ENCODE assay signal across 8 cellular contexts in the genomic region with DNA sequence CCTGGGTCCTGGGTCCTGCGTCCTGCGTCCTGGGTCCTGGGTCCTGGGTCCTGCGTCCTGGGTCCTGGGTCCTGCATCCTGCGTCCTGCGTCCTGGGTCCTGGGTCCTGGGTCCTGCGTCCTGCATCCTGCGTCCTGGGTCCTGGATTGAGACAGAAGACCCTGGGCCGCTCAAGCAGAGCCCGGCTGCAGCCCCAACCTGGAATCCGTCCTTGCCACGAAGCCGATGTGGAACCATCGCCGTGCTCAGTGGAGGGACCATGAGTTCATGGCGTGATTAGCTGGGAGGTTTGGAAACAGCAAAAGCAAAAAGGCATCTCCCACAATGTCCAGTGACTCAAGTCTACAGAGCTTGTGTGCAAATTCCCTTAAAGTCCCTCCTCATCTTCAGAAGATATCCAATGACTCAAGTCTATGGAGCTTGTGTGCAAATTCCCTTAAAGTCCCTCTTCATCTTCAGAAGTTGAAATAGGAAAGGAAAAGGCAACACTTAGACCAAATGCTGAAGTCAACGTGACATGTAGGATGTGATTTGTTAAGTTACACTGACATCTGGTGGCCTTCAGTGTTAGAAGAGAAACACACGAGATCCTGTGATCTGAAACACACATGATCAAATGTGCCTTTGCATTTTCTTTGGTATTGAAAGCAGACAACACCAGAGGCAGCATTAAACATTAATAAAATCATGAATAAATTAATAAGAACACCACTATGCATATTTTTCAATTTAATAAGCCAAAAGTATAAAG.
DNase-seq lines count a peak whose midpoint lies in the region; ATAC-seq and TF ChIP-seq lines count a peak whose summit lies in the region.

No MANE protein-coding gene starts in this region.

- CTCF ChIA-PET in Panc1 (lab: Charles Lee): no interaction called here

- H3K4me3 ChIP-seq in Panc1 (ENCODE audit: low read depth in 2 of 2, low read length in 2 of 2) (no peak overlapping the region), vagina (no peak overlapping the region)
- no peak overlapping the region for H3K4me3 ChIP-seq in effector memory CD4-positive, alpha-beta T cell (ENCODE audit: insufficient read depth, low read depth, low read length, poor library complexity, severe bottlenecking)

- peak; percentile 66 for TF ChIP-seq CTCF in Panc1 (IDR thresholded peaks at IDR 0.05)
- peak in 2 of 3 experiments; percentile 3 to 13 for TF ChIP-seq CTCF in vagina (IDR thresholded peaks at IDR 0.05)

- H3K27ac ChIP-seq in Panc1 (ENCODE audit: low read length) (no peak overlapping the region), vagina (no peak overlapping the region)
- no peak overlapping the region for H3K27ac ChIP-seq in effector memory CD4-positive, alpha-beta T cell (ENCODE audit: insufficient read depth, low read length, poor library complexity, severe bottlenecking)

- POLR2A ChIA-PET in Panc1 (lab: Charles Lee): no interaction called here

- H3K9me3 ChIP-seq in Panc1 (ENCODE audit: control insufficient read depth, insufficient read depth, low read depth, low read length) (no peaks in the 10 kb centered on the region), vagina (no peaks in the 10 kb centered on the region)
- H3K9me3 ChIP-seq in effector memory CD4-positive, alpha-beta T cell (ENCODE audit: control insufficient read depth, low read length): no peaks in the 10 kb centered on the region

- H3K27me3 ChIP-seq in Panc1 (ENCODE audit: control insufficient read depth, insufficient read depth, low read length): no peaks in the 10 kb centered on the region
- no peaks in the 10 kb centered on the region for H3K27me3 ChIP-seq in vagina
- no peaks in the 10 kb centered on the region for H3K27me3 ChIP-seq in effector memory CD4-positive, alpha-beta T cell (replicated peaks; ENCODE audit: control insufficient read depth, insufficient read depth, low read length, poor library complexity, severe bottlenecking)

- BruUV-seq in Panc1 (replicated peaks; lab: Mats Ljungman, UMichigan): no TSS peak

- intact Hi-C loops in Panc1 (cut with micrococcal nuclease; ENCODE audit: unreplicated experiment) (loop anchor here (1.0 kb wide), 1 partner anchor 52 kb away; no protein-coding TSS in a partner anchor), vagina (cut with DNase I) (no loop called here)

- in situ Hi-C loops in Panc1 (cut with HindIII; ENCODE audit: low pct_unique_long_range_greater_than_20kb, low sequenced_read_pairs): no loop called here

- no peak for TF ChIP-seq POLR2A in vagina (IDR thresholded peaks at IDR 0.05)

- H3K4me1 ChIP-seq in Panc1 (ENCODE audit: control insufficient read depth, insufficient read depth, low read length) (no peaks in the 10 kb centered on the region), vagina (peaks cover 3% of the 10 kb centered on the region)
- no peaks in the 10 kb centered on the region for H3K4me1 ChIP-seq in effector memory CD4-positive, alpha-beta T cell (ENCODE audit: control insufficient read depth, insufficient read depth, low read length, poor library complexity, severe bottlenecking)

- H3K36me3 ChIP-seq in Panc1 (ENCODE audit: control insufficient read depth, insufficient read depth, low read length): no peaks in the 10 kb centered on the region
- H3K36me3 ChIP-seq in vagina: no peaks in the 10 kb centered on the region
- no peaks in the 10 kb centered on the region for H3K36me3 ChIP-seq in effector memory CD4-positive, alpha-beta T cell (ENCODE audit: control insufficient read depth, insufficient read depth, low read length)

- ATAC-seq in Panc1: peak; percentile 80
- ATAC-seq in GM18868 (IDR thresholded peaks at IDR 0.05; ENCODE audit: unreplicated experiment): no peak

- DNase-seq in AML-193 (lab: John Stamatoyannopoulos, UW) (peak; percentile 3 to 8), HCEC 1CT (peak; percentile 2), Panc1 (ENCODE audit: low read depth, low spot score) (peak; percentile 50), globus pallidus (ENCODE audit: low spot score) (peak; percentile 72), vagina (ENCODE audit: extremely low spot score in 2 of 2) (no peak), foreskin melanocyte (no peak)
- DNase-seq in effector memory CD4-positive, alpha-beta T cell: no peak

Comparison
In these comparisons a context has a peak if more than half of its experiments do, and no peak if none do; other contexts are left out.
1. DNase-seq: peak in AML-193 (2 of 2), HCEC 1CT (single experiment), Panc1 (single experiment) and globus pallidus (single experiment); none in vagina (0 of 2), effector memory CD4-positive, alpha-beta T cell (0 of 3) and foreskin melanocyte (single experiment).